Comparison of ENCODE assay signal across 18 cellular contexts in genomic region chr10:12504628-12505027, GRCh38.
DNase-seq lines count a peak whose midpoint lies in the region; ATAC-seq and TF ChIP-seq lines count a peak whose summit lies in the region.
"Had no signal": no experiment of that assay in that cellular context is flagged by ENCODE, and none has a peak within 500 bp of the region (broad histone marks: within the 10 kb centered on the region; RNA-seq: fewer than 3 reads in every experiment).

No MANE protein-coding gene starts in this region.

- intact Hi-C loops in vagina (cut with DNase I) = no loop called here

- no peak overlapping the region for H3K27ac Mint-ChIP-seq in activated CD8-positive, alpha-beta memory T cell treated with anti-CD3 and anti-CD28 coated beads, Interleukin-2, amount 10 ng/mL, durations not matched to agents 7 days and 5 days
- H3K27ac Mint-ChIP-seq in osteocyte (ENCODE audit: unreplicated experiment) = no peak overlapping the region
- H3K27ac Mint-ChIP-seq in stimulated activated naive B cell treated with anti-CD40 and anti-IgM and Interleukin-4, amounts not matched to agents 10 μg/mL and 1 μg/mL and 100 μg/mL, for 72 hours = no peak overlapping the region
- H3K27ac Mint-ChIP-seq: B cell had no signal

- no peaks in the 10 kb centered on the region for H3K27me3 Mint-ChIP-seq in activated CD8-positive, alpha-beta memory T cell treated with anti-CD3 and anti-CD28 coated beads, Interleukin-2, amount 10 ng/mL, durations not matched to agents 7 days and 5 days
- peaks cover 4% of the 10 kb centered on the region for H3K27me3 Mint-ChIP-seq in osteocyte (ENCODE audit: unreplicated experiment)
- H3K27me3 Mint-ChIP-seq in stimulated activated naive B cell treated with anti-CD40 and anti-IgM and Interleukin-4, amounts not matched to agents 10 μg/mL and 1 μg/mL and 100 μg/mL, for 72 hours = no peaks in the 10 kb centered on the region
- H3K27me3 Mint-ChIP-seq: B cell had no signal

- no peaks in the 10 kb centered on the region for H3K27me3 ChIP-seq in vagina

- H3K4me3 ChIP-seq in coronary artery (no peak overlapping the region), vagina (no peak overlapping the region)

- H3K9me3 ChIP-seq in vagina = no peaks in the 10 kb centered on the region

- no peak for ATAC-seq in activated CD8-positive, alpha-beta memory T cell treated with anti-CD3 and anti-CD28 coated beads, Interleukin-2, amount 10 ng/mL, durations not matched to agents 7 days and 5 days
- ATAC-seq in stimulated activated naive B cell treated with anti-CD40 and anti-IgM and Interleukin-4, amounts not matched to agents 10 μg/mL and 1 μg/mL and 100 μg/mL, for 72 hours (replicated peaks) = no peak
- ATAC-seq: PC-3 had no signal

- TF ChIP-seq CTCF in coronary artery (IDR thresholded peaks at IDR 0.05) (no peak), osteocyte (IDR thresholded peaks at IDR 0.05) (no peak), vagina (IDR thresholded peaks at IDR 0.05) (no peak)

- no peaks in the 10 kb centered on the region for H3K36me3 ChIP-seq in vagina

- no peak overlapping the region for H3K4me3 Mint-ChIP-seq in activated CD8-positive, alpha-beta memory T cell treated with anti-CD3 and anti-CD28 coated beads, Interleukin-2, amount 10 ng/mL, durations not matched to agents 7 days and 5 days
- no peak overlapping the region for H3K4me3 Mint-ChIP-seq in osteocyte (ENCODE audit: unreplicated experiment)
- H3K4me3 Mint-ChIP-seq in stimulated activated naive B cell treated with anti-CD40 and anti-IgM and Interleukin-4, amounts not matched to agents 10 μg/mL and 1 μg/mL and 100 μg/mL, for 72 hours = no peak overlapping the region
- H3K4me3 Mint-ChIP-seq: B cell had no signal

- H3K9me3 Mint-ChIP-seq in activated CD8-positive, alpha-beta memory T cell treated with anti-CD3 and anti-CD28 coated beads, Interleukin-2, amount 10 ng/mL, durations not matched to agents 7 days and 5 days (ENCODE audit: low read depth) = no peaks in the 10 kb centered on the region
- no peaks in the 10 kb centered on the region for H3K9me3 Mint-ChIP-seq in osteocyte (ENCODE audit: unreplicated experiment)
- no peaks in the 10 kb centered on the region for H3K9me3 Mint-ChIP-seq in stimulated activated naive B cell treated with anti-CD40 and anti-IgM and Interleukin-4, amounts not matched to agents 10 μg/mL and 1 μg/mL and 100 μg/mL, for 72 hours

- H3K4me1 Mint-ChIP-seq in activated CD8-positive, alpha-beta memory T cell treated with anti-CD3 and anti-CD28 coated beads, Interleukin-2, amount 10 ng/mL, durations not matched to agents 7 days and 5 days = peaks cover 36% of the 10 kb centered on the region
- H3K4me1 Mint-ChIP-seq in osteocyte (ENCODE audit: unreplicated experiment) = peaks cover 14% of the 10 kb centered on the region
- peaks cover 62 to 99% of the 10 kb centered on the region in 2 donors for H3K4me1 Mint-ChIP-seq in stimulated activated naive B cell treated with anti-CD40 and anti-IgM and Interleukin-4, amounts not matched to agents 10 μg/mL and 1 μg/mL and 100 μg/mL, for 72 hours

- H3K4me1 ChIP-seq in vagina = peaks cover 31% of the 10 kb centered on the region

- CTCF ChIA-PET in activated CD8-positive, alpha-beta memory T cell treated with anti-CD3 and anti-CD28 coated beads, Interleukin-2, amount 10 ng/mL, durations not matched to agents 7 days and 5 days (lab: Charles Lee) = no interaction called here

- H3K27ac ChIP-seq in coronary artery (no peak overlapping the region), vagina (peak overlapping the region; percentile 20)
- H3K27ac ChIP-seq: HL-60, RWPE1 had no signal

- H3K36me3 Mint-ChIP-seq in activated CD8-positive, alpha-beta memory T cell treated with anti-CD3 and anti-CD28 coated beads, Interleukin-2, amount 10 ng/mL, durations not matched to agents 7 days and 5 days = no peaks in the 10 kb centered on the region
- no peaks in the 10 kb centered on the region for H3K36me3 Mint-ChIP-seq in osteocyte (ENCODE audit: unreplicated experiment)
- H3K36me3 Mint-ChIP-seq in stimulated activated naive B cell treated with anti-CD40 and anti-IgM and Interleukin-4, amounts not matched to agents 10 μg/mL and 1 μg/mL and 100 μg/mL, for 72 hours = peaks cover 2 to 17% of the 10 kb centered on the region in 2 donors

- peak; percentile 18 for DNase-seq in activated CD8-positive, alpha-beta memory T cell treated with anti-CD3 and anti-CD28 coated beads, Interleukin-2, amount 10 ng/mL, durations not matched to agents 7 days and 5 days
- DNase-seq in activated CD8-positive, alpha-beta memory T cell treated with anti-CD3 and anti-CD28 coated beads, Interleukin-2, amount 50 U/mL, for 4 hours = no peak
- DNase-seq in coronary artery (ENCODE audit: low spot score) = peak; percentile 11
- DNase-seq in osteocyte (ENCODE audit: extremely low spot score, unreplicated experiment) = peak; percentile 56
- peak; percentile 34 to 67 for DNase-seq in vagina (ENCODE audit: extremely low spot score in 2 of 2)
- no peak for DNase-seq in stimulated activated naive B cell treated with anti-CD40 and anti-IgM and Interleukin-4, amounts not matched to agents 10 μg/mL and 1 μg/mL and 100 μg/mL, for 72 hours
- DNase-seq in HK-2 (ENCODE audit: unreplicated experiment) = no peak
- no peak for DNase-seq in anterior cingulate cortex (lab: John Stamatoyannopoulos, UW)
- DNase-seq: 8988T, IMR-90, NCI-H1417, NCI-H187 treated with DMSO at 0.1 percent for 48 hours, NCI-H345, NCI-H524 treated with DMSO at 0.1 percent for 48 hours, PC-3 had no signal

- TF ChIP-seq POLR2A in vagina (IDR thresholded peaks at IDR 0.05) = no peak

Comparison
In these comparisons a context has a peak if more than half of its experiments do, and no peak if none do; other contexts are left out.
1. DNase-seq: peak in activated CD8-positive, alpha-beta memory T cell treated with anti-CD3 and anti-CD28 coated beads, Interleukin-2, amount 10 ng/mL, durations not matched to agents 7 days and 5 days (single experiment), coronary artery (single experiment), osteocyte (single experiment) and vagina (2 of 2); none in activated CD8-positive, alpha-beta memory T cell treated with anti-CD3 and anti-CD28 coated beads, Interleukin-2, amount 50 U/mL, for 4 hours (single experiment), stimulated activated naive B cell treated with anti-CD40 and anti-IgM and Interleukin-4, amounts not matched to agents 10 μg/mL and 1 μg/mL and 100 μg/mL, for 72 hours (single experiment), HK-2 (single experiment) and anterior cingulate cortex (0 of 58).